9 cellular contexts compared by ENCODE assay signal in the genomic region with DNA sequence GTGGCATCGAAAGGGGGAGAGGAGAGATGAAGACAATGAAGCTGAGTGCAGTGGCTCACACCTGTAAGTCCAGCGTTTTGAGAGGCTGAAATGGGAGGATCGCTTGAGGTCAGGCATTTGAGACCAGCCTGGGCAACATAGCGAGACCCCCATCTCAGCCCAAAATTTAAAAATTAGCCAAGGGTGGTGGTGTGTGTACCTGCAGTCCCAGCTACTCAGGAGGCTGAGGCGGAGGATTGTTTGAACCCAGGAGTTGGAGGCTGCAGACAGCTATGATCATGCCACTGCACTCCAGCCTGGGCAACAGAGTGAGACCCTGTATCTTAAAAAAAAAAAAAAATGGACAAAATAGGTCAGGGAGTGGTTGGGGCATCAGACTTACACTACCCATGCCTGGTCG. TPM values are rescaled to one million over a fixed set of nuclear protein-coding genes. Genes with fewer than 3 reads are reported as not detected.
"Had no signal": no experiment of that assay in that cellular context is flagged by ENCODE, and none has a peak within 500 bp of the region (broad histone marks: within the 10 kb centered on the region; RNA-seq: fewer than 3 reads in every experiment).

No MANE protein-coding gene starts in this region.

- H3K27ac ChIP-seq: KMS-11 had no signal

- H2AFZ ChIP-seq: GM23338 had no signal

- H3K4me3 ChIP-seq: GM23338 had no signal

- H3K4me2 ChIP-seq: GM23338, KMS-11 had no signal

- H3K9ac ChIP-seq: KMS-11 had no signal

- ATAC-seq: GM23338 had no signal

- DNase-seq: H9, HCEC 1CT, HFFc6, Karpas-422, KBM-7 had no signal

RNA-seq across cellular contexts. Expression of gene RDH8, which starts 7.6 kb away (rescaled TPM):
- total RNA-seq: GM23338, H1, H9, HFFc6, HT-29 had no signal
- polyA plus RNA-seq: GM23338 had no signal

RNA-seq across cellular contexts. Expression of gene COL5A3, which starts 10.5 kb away (rescaled TPM):
- total RNA-seq: HT-29 had no signal
